In the genomic region with DNA sequence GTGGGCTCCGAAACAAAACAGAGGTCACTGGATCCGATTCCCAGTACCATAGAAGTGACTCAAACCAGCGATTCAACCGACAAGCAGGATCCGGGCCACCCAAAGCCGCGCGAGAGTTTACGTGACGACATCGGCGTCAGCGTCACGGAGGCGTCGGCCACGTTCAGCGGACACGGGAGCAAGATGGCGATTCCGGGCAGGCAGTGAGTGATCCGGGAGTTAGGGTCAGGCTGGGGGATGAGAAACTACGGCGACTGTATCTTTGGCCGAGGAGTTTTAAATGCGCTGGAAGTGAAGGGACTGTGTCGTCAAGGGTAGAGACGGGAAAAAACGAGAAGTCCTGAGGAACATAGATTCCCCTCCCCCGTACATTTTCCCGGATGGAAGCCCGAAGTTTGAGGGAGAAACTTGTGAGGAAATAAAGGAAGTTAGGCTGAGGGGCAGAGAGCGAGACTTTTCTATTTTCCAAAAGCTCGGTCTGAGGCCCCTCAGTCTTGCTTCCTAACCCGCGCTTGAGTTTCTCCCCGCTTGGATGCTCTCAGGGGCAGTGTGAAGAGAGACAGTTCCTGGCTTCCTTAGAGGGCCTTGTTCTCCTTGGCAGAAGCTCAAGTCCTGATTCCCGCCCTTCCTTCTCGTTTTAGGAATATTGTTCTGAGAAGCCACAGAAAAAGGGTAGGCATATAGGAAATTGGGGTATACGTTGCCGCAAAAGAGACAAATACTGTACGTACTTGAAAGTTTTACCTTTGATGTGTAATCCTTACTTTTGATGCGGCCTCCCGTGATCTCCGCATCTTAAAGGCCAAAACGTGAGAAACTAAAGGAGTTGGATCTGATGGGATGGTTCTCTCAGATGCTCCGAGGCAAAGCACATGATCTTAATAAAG, we compare ENCODE assay signal across 8 cellular contexts. TPM values are rescaled to one million over a fixed set of nuclear protein-coding genes. Genes with fewer than 3 reads are reported as not detected.
DNase-seq lines count a peak whose midpoint lies in the region; ATAC-seq, FAIRE-seq and TF ChIP-seq lines count a peak whose summit lies in the region.

Gene NSRP1, plus strand, starts transcription at position 156 of the 887 bp plus-strand sequence. Its CDS starts 28 bp downstream, at position 184.

- H3K27me3 ChIP-seq in upper lobe of right lung, result no peaks in the 10 kb centered on the region

- H3K27ac ChIP-seq in upper lobe of right lung, result peak within 1 kb of the TSS; percentile 98

- no peaks in the 10 kb centered on the region for H3K9me3 Mint-ChIP-seq in progenitor cell of endocrine pancreas (ENCODE audit: low read depth)

- intact Hi-C loops in left ventricle myocardium superior (cut with micrococcal nuclease), result no loop called here
- intact Hi-C loops in upper lobe of right lung (cut with DNase I), result no loop called here

- peak; percentile 90 for ATAC-seq in HG02884 (IDR thresholded peaks at IDR 0.05; ENCODE audit: unreplicated experiment)
- peak; percentile 99 for ATAC-seq in left ventricle myocardium superior
- ATAC-seq in upper lobe of right lung, result peak; percentile 98

- H3K4me1 ChIP-seq in upper lobe of right lung, result peaks cover 25% of the 10 kb centered on the region

- peak within 1 kb of the TSS; percentile 100 for H3K27ac Mint-ChIP-seq in progenitor cell of endocrine pancreas

- H3K36me3 Mint-ChIP-seq in progenitor cell of endocrine pancreas (ENCODE audit: insufficient read depth), result peaks cover 9% of the 10 kb centered on the region

- TF ChIP-seq CTCF in progenitor cell of endocrine pancreas (IDR thresholded peaks at IDR 0.05; ENCODE audit: unreplicated experiment) (no peak), upper lobe of right lung (IDR thresholded peaks at IDR 0.05) (no peak)

- H3K36me3 ChIP-seq in upper lobe of right lung, result peaks cover 21% of the 10 kb centered on the region

- TF ChIP-seq POLR2A in GM12892 (IDR thresholded peaks at IDR 0.05; ENCODE audit: low read depth, low read length), result peak; percentile 99

- DNase-seq in GM12892 (ENCODE audit: insufficient read length) (peak; percentile 80), NCI-H187 treated with DMSO at 0.1 percent for 48 hours (lab: John Stamatoyannopoulos, UW) (peak; percentile 39), T-helper 2 cell (peak; percentile 72 to 97 (median 86)), amygdala (lab: John Stamatoyannopoulos, UW) (peak in 55 of 56 donors; percentile 33 to 95 (median 82)), left ventricle myocardium superior (peak; percentile 97), progenitor cell of endocrine pancreas (ENCODE audit: low spot score, unreplicated experiment) (peak; percentile 77), upper lobe of right lung (peak; percentile 97)

- H3K4me3 Mint-ChIP-seq in progenitor cell of endocrine pancreas (ENCODE audit: low read depth), result peak within 1 kb of the TSS; percentile 97

- H3K4me3 ChIP-seq in upper lobe of right lung, result peak within 1 kb of the TSS; percentile 79

- H3K9me3 ChIP-seq in upper lobe of right lung, result no peaks in the 10 kb centered on the region

- FAIRE-seq in GM12892 (lab: Jason Lieb, UNC), result peak; percentile 100

- H3K4me1 Mint-ChIP-seq in progenitor cell of endocrine pancreas (ENCODE audit: low read depth), result peaks cover 15% of the 10 kb centered on the region

- H3K27me3 Mint-ChIP-seq in progenitor cell of endocrine pancreas, result no peaks in the 10 kb centered on the region

RNA-seq across cellular contexts. Expression of gene NSRP1, which starts in this region (rescaled TPM):
- polyA plus RNA-seq in GM12892 (2012; ENCODE audit: missing spikeins), result 33.6 TPM
- total RNA-seq in left ventricle myocardium superior (20.0 TPM), progenitor cell of endocrine pancreas (25.3 and 29.0 TPM in 2 replicates), upper lobe of right lung (31.0 TPM)

Comparison
In these comparisons a context has a peak if more than half of its experiments do, and no peak if none do; other contexts are left out.
1. Peak in every context shown above with its lines: DNase-seq, ATAC-seq, H3K4me3 ChIP-seq and H3K27ac ChIP-seq.
2. DNase-seq: peak in every context shown above with its lines; median percentile 97 in left ventricle myocardium superior; 97 in upper lobe of right lung; 86 in T-helper 2 cell; 82 in amygdala; 80 in GM12892; 77 in progenitor cell of endocrine pancreas; 39 in NCI-H187 treated with DMSO at 0.1 percent for 48 hours.